21 cellular contexts compared by ENCODE assay signal in genomic region chr12:75592086-75592485, GRCh38.
"Had no signal": no experiment of that assay in that cellular context is flagged by ENCODE, and none has a peak within 500 bp of the region (broad histone marks: within the 10 kb centered on the region; RNA-seq: fewer than 3 reads in every experiment).

No MANE protein-coding gene starts in this region.

- ATAC-seq: activated CD4-positive, CD25-positive, alpha-beta regulatory T cell treated with anti-CD3 and anti-CD28 coated beads, Interleukin-2, amount 50 U/mL, for 24 hours; esophagus mucosa; naive thymus-derived CD4-positive, alpha-beta T cell had no signal

- H3K4me3 ChIP-seq: suprapubic skin, transverse colon, vagina had no signal

- H3K27me3 ChIP-seq: suprapubic skin, transverse colon, vagina had no signal

- H3K4me3 Mint-ChIP-seq: activated CD4-positive, alpha-beta T cell treated with anti-CD3 and anti-CD28 coated beads, Interleukin-2, amount 10 ng/mL, durations not matched to agents 7 days and 5 days; activated naive CD4-positive, alpha-beta T cell treated with anti-CD3 and anti-CD28 coated beads, Interleukin-2, amount 10 ng/mL, durations not matched to agents 7 days and 5 days; immature natural killer cell; memory B cell; naive thymus-derived CD4-positive, alpha-beta T cell; stimulated activated naive CD8-positive, alpha-beta T cell treated with anti-CD3 and anti-CD28 coated beads, Interleukin-15, Interleukin-2, amounts not matched to agents 100 ng/mL and 50 ng/mL, for 24 hours had no signal

- DNase-seq: activated CD4-positive, alpha-beta T cell treated with anti-CD3 and anti-CD28 coated beads, Interleukin-2, amount 10 ng/mL, durations not matched to agents 7 days and 5 days; activated CD8-positive, alpha-beta memory T cell treated with anti-CD3 and anti-CD28 coated beads for 24 hours; activated CD8-positive, alpha-beta memory T cell treated with anti-CD3 and anti-CD28 coated beads, Interleukin-2, amount 50 U/mL, for 48 hours; activated effector memory CD4-positive, alpha-beta T cell treated with Interleukin-2 at 50 U/mL for 16 hours; activated naive CD4-positive, alpha-beta T cell treated with anti-CD3 and anti-CD28 coated beads, Interleukin-2, amount 10 ng/mL, durations not matched to agents 7 days and 5 days; activated T-cell treated with anti-CD3 and anti-CD28 coated beads, Interleukin-2, amount 50 U/mL, for 48 hours; aorta; cerebellar nuclear complex; cortex of kidney; immature natural killer cell; naive thymus-derived CD4-positive, alpha-beta T cell; stimulated activated CD4-positive, alpha-beta T cell treated with anti-CD3 and anti-CD28 coated beads, Interleukin-2, amount 100 ng/mL, for 24 hours; T-helper 1 cell; T1000; transverse colon had no signal

- H3K36me3 Mint-ChIP-seq: activated naive CD4-positive, alpha-beta T cell treated with anti-CD3 and anti-CD28 coated beads, Interleukin-2, amount 10 ng/mL, durations not matched to agents 7 days and 5 days; immature natural killer cell; memory B cell; naive thymus-derived CD4-positive, alpha-beta T cell had no signal

- H3K9me3 Mint-ChIP-seq: activated naive CD4-positive, alpha-beta T cell treated with anti-CD3 and anti-CD28 coated beads, Interleukin-2, amount 10 ng/mL, durations not matched to agents 7 days and 5 days; stimulated activated naive CD8-positive, alpha-beta T cell treated with anti-CD3 and anti-CD28 coated beads, Interleukin-15, Interleukin-2, amounts not matched to agents 100 ng/mL and 50 ng/mL, for 24 hours had no signal

- H3K9me3 ChIP-seq: suprapubic skin, transverse colon, vagina had no signal

- H3K27ac ChIP-seq: suprapubic skin, transverse colon, vagina had no signal

- H3K27ac Mint-ChIP-seq: activated CD4-positive, alpha-beta T cell treated with anti-CD3 and anti-CD28 coated beads, Interleukin-2, amount 10 ng/mL, durations not matched to agents 7 days and 5 days; activated naive CD4-positive, alpha-beta T cell treated with anti-CD3 and anti-CD28 coated beads, Interleukin-2, amount 10 ng/mL, durations not matched to agents 7 days and 5 days; immature natural killer cell; memory B cell; naive thymus-derived CD4-positive, alpha-beta T cell; stimulated activated naive CD8-positive, alpha-beta T cell treated with anti-CD3 and anti-CD28 coated beads, Interleukin-15, Interleukin-2, amounts not matched to agents 100 ng/mL and 50 ng/mL, for 24 hours had no signal

- H3K4me1 ChIP-seq: suprapubic skin, transverse colon, vagina had no signal

- H3K4me1 Mint-ChIP-seq: activated CD4-positive, alpha-beta T cell treated with anti-CD3 and anti-CD28 coated beads, Interleukin-2, amount 10 ng/mL, durations not matched to agents 7 days and 5 days; activated naive CD4-positive, alpha-beta T cell treated with anti-CD3 and anti-CD28 coated beads, Interleukin-2, amount 10 ng/mL, durations not matched to agents 7 days and 5 days; immature natural killer cell; memory B cell; naive thymus-derived CD4-positive, alpha-beta T cell had no signal

- H3K36me3 ChIP-seq: suprapubic skin, transverse colon, vagina had no signal
